ENCODE assay signal across 17 cellular contexts in the genomic region with DNA sequence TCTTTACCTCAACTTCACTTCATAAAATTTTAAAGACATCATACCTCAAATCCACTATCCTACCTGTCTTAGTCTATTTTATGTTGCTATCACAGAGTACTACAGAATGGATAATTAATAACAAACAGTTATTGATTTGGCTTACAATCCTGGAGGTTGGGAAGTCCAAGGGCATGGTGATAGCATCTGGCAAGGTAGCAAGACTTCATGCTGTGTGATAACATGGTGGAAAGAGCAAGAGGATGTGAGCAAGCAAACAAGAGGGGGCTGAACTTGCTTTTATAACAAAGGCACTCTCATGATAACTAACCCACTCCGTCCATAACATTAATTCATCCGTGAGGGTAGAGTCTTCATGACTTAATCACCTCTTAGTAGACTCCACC. TPM values are rescaled to one million over a fixed set of nuclear protein-coding genes. Genes with fewer than 3 reads are reported as not detected.
DNase-seq lines count a peak whose midpoint lies in the region; ATAC-seq and TF ChIP-seq lines count a peak whose summit lies in the region.
"Had no signal": no experiment of that assay in that cellular context is flagged by ENCODE, and none has a peak within 500 bp of the region (broad histone marks: within the 10 kb centered on the region; RNA-seq: fewer than 3 reads in every experiment).

No MANE protein-coding gene starts in this region.

- H3K9me3 ChIP-seq in BLaER1: peaks cover 15% of the 10 kb centered on the region
- no peaks in the 10 kb centered on the region for H3K9me3 ChIP-seq in CD8-positive, alpha-beta T cell (ENCODE audit: low read length)
- H3K9me3 ChIP-seq: ascending aorta, gastroesophageal sphincter, psoas muscle had no signal

- CTCF ChIA-PET in CD8-positive, alpha-beta T cell (lab: Charles Lee): no interaction called here
- CTCF ChIA-PET in activated B cell treated with CpG ODN at 0.5 μM for 24 hours (lab: Charles Lee): no interaction called here

- no peaks in the 10 kb centered on the region for H3K27me3 Mint-ChIP-seq in CD8-positive, alpha-beta T cell (ENCODE audit: low read depth)
- H3K27me3 Mint-ChIP-seq in activated B cell treated with CpG ODN at 0.5 μM for 24 hours (no peaks in the 10 kb centered on the region), immature natural killer cell (ENCODE audit: low read depth in 3 of 3) (peaks cover 0 to 5% (median 3%) of the 10 kb centered on the region in 3 donors)

- peak overlapping the region; percentile 87 for H3K4me3 Mint-ChIP-seq in CD8-positive, alpha-beta T cell
- peak overlapping the region; percentile 5 for H3K4me3 Mint-ChIP-seq in activated B cell treated with CpG ODN at 0.5 μM for 24 hours
- H3K4me3 Mint-ChIP-seq in immature natural killer cell: peak overlapping the region in 4 of 5 donors; percentile 67 to 81 (median 76)

- no peak overlapping the region for H3K9ac ChIP-seq in BLaER1

- H3K9me3 Mint-ChIP-seq in CD8-positive, alpha-beta T cell: no peaks in the 10 kb centered on the region
- H3K9me3 Mint-ChIP-seq in activated B cell treated with CpG ODN at 0.5 μM for 24 hours (peaks cover 5% of the 10 kb centered on the region), immature natural killer cell (no peaks in the 10 kb centered on the region)

- no peak for TF ChIP-seq CTCF in CD8-positive, alpha-beta T cell (IDR thresholded peaks at IDR 0.05)
- TF ChIP-seq CTCF in activated B cell treated with CpG ODN at 0.5 μM for 24 hours (IDR thresholded peaks at IDR 0.05): no peak

- POLR2A ChIA-PET in CD8-positive, alpha-beta T cell (lab: Charles Lee): no interaction called here
- POLR2A ChIA-PET in activated B cell treated with CpG ODN at 0.5 μM for 24 hours (lab: Charles Lee): no interaction called here

- H3K4me2 ChIP-seq in BLaER1: peak overlapping the region; percentile 68; the same call in 1 of the 2 replicates
- H3K4me2 ChIP-seq: PC-9 had no signal

- peak overlapping the region; percentile 97 for H3K27ac Mint-ChIP-seq in CD8-positive, alpha-beta T cell
- H3K27ac Mint-ChIP-seq in activated B cell treated with CpG ODN at 0.5 μM for 24 hours: peak overlapping the region; percentile 96
- peak overlapping the region in 5 of 6 donors; percentile 79 to 94 (median 91) for H3K27ac Mint-ChIP-seq in immature natural killer cell

- no peaks in the 10 kb centered on the region for H3K27me3 ChIP-seq in BLaER1
- H3K27me3 ChIP-seq in CD8-positive, alpha-beta T cell (ENCODE audit: insufficient read depth, low read length): no peaks in the 10 kb centered on the region
- H3K27me3 ChIP-seq: ascending aorta, gastroesophageal sphincter had no signal

- H3K4me3 ChIP-seq in BLaER1: no peak overlapping the region
- H3K4me3 ChIP-seq in CD8-positive, alpha-beta T cell (ENCODE audit: low read depth, low read length): no peak overlapping the region
- H3K4me3 ChIP-seq: ascending aorta, gastroesophageal sphincter, PC-9, psoas muscle had no signal

- intact Hi-C loops in CD8-positive, alpha-beta T cell (cut with DNase I, micrococcal nuclease): loop anchor here in 1 of 2 experiments (1.0 to 5.0 kb wide), 3 partner anchors 30 to 175 kb away; no protein-coding TSS in a partner anchor
- intact Hi-C loops in activated B cell treated with CpG ODN at 0.5 μM for 24 hours (cut with micrococcal nuclease): loop anchor here (2.0 kb wide), 2 partner anchors 97 to 175 kb away; no protein-coding TSS in a partner anchor
- intact Hi-C loops in posterior cingulate gyrus (cut with DNase I): no loop called here

- no peak for DNase-seq in CD8-positive, alpha-beta T cell
- DNase-seq in activated B cell treated with CpG ODN at 0.5 μM for 24 hours: no peak
- DNase-seq in immature natural killer cell: no peak
- DNase-seq in NCI-H1930 (lab: John Stamatoyannopoulos, UW): no peak
- no peak for DNase-seq in CD1c-positive myeloid dendritic cell (ENCODE audit: extremely low spot score)
- DNase-seq in posterior cingulate gyrus: no peak
- DNase-seq: DMS79; left ventricle myocardium superior; NCI-H2029; NCI-H510A treated with DMSO at 0.1 percent for 48 hours; PC-9; psoas muscle; stimulated activated CD4-positive, alpha-beta T cell treated with anti-CD3 and anti-CD28 coated beads, Interleukin-12 subunit alpha, Interleukin-12 subunit beta, amount 100 ng/mL, for 4 hours; WERI-Rb-1 had no signal

- peaks cover 24% of the 10 kb centered on the region for H3K36me3 ChIP-seq in BLaER1
- H3K36me3 ChIP-seq in CD8-positive, alpha-beta T cell (ENCODE audit: insufficient read depth, low read length): no peaks in the 10 kb centered on the region

- peaks cover 79% of the 10 kb centered on the region for H3K4me1 ChIP-seq in BLaER1
- H3K4me1 ChIP-seq in CD8-positive, alpha-beta T cell (ENCODE audit: insufficient read depth, low read length): peaks cover 85% of the 10 kb centered on the region
- H3K4me1 ChIP-seq: ascending aorta, gastroesophageal sphincter, psoas muscle had no signal

- peaks cover 36% of the 10 kb centered on the region for H3K36me3 Mint-ChIP-seq in CD8-positive, alpha-beta T cell
- H3K36me3 Mint-ChIP-seq in activated B cell treated with CpG ODN at 0.5 μM for 24 hours (ENCODE audit: low read depth): peaks cover 21% of the 10 kb centered on the region
- peaks cover 18 to 25% (median 19%) of the 10 kb centered on the region in 3 donors for H3K36me3 Mint-ChIP-seq in immature natural killer cell

- peaks cover 95% of the 10 kb centered on the region for H3K4me1 Mint-ChIP-seq in CD8-positive, alpha-beta T cell (ENCODE audit: low read depth)
- H3K4me1 Mint-ChIP-seq in activated B cell treated with CpG ODN at 0.5 μM for 24 hours (peaks cover 84% of the 10 kb centered on the region), immature natural killer cell (peaks cover 93 to 100% of the 10 kb centered on the region in 2 donors)

- H3K27ac ChIP-seq in BLaER1: no peak overlapping the region
- no peak overlapping the region for H3K27ac ChIP-seq in CD8-positive, alpha-beta T cell (ENCODE audit: low read depth, low read length)
- H3K27ac ChIP-seq: ascending aorta, gastroesophageal sphincter, PC-9, psoas muscle, WERI-Rb-1 had no signal

- H4K20me1 ChIP-seq in BLaER1: no peaks in the 10 kb centered on the region

- no peak for ATAC-seq in CD8-positive, alpha-beta T cell
- no peak for ATAC-seq in activated B cell treated with CpG ODN at 0.5 μM for 24 hours (ENCODE audit: low read depth)
- ATAC-seq: gastroesophageal sphincter, left ventricle myocardium superior, psoas muscle had no signal

RNA-seq across cellular contexts. Expression of a gene that starts 33.8 kb away (rescaled TPM):
- 10 to 100 TPM; 37.0 to 43.6 TPM for total RNA-seq in CD8-positive, alpha-beta T cell
- 34.2 and 35.9 TPM in 2 replicates for total RNA-seq in activated B cell treated with CpG ODN at 0.5 μM for 24 hours
- 10 to 100 TPM; 29.5 to 41.3 (median 39.6) TPM for polyA plus RNA-seq in immature natural killer cell

Comparison
In these comparisons a context has a peak if more than half of its experiments do, and no peak if none do; other contexts are left out.
1. H3K4me3 Mint-ChIP-seq: peak in every context shown above with its lines; median percentile 87 in CD8-positive, alpha-beta T cell; 76 in immature natural killer cell; 5 in activated B cell treated with CpG ODN at 0.5 μM for 24 hours.